9 cellular contexts compared by ENCODE assay signal in genomic region chr1:93763981-93764750, GRCh38.
"Had no signal": no experiment of that assay in that cellular context is flagged by ENCODE, and none has a peak within 500 bp of the region (broad histone marks: within the 10 kb centered on the region; RNA-seq: fewer than 3 reads in every experiment).

No MANE protein-coding gene starts in this region.

- FAIRE-seq: pancreas had no signal

- ATAC-seq: activated naive CD8-positive, alpha-beta T cell treated with anti-CD3 and anti-CD28 coated beads, Interleukin-2, amount 50 U/mL, for 24 hours; pancreas had no signal

- H3K4me3 ChIP-seq: pancreas, tibial nerve had no signal

- H3K36me3 ChIP-seq: pancreas, tibial nerve had no signal

- H3K9me3 ChIP-seq: pancreas, tibial nerve had no signal

- H3K27ac ChIP-seq: pancreas, tibial nerve had no signal

- H3K27me3 ChIP-seq: pancreas, tibial nerve had no signal

- H3K4me3 Mint-ChIP-seq: activated naive CD8-positive, alpha-beta T cell treated with anti-CD3 and anti-CD28 coated beads, Interleukin-2, amount 50 U/mL, for 24 hours had no signal

- H3K9me3 Mint-ChIP-seq: activated naive CD8-positive, alpha-beta T cell treated with anti-CD3 and anti-CD28 coated beads, Interleukin-2, amount 50 U/mL, for 24 hours had no signal

- H3K27me3 Mint-ChIP-seq: activated naive CD8-positive, alpha-beta T cell treated with anti-CD3 and anti-CD28 coated beads, Interleukin-2, amount 50 U/mL, for 24 hours had no signal

- DNase-seq: activated CD4-positive, alpha-beta T cell treated with anti-CD3 and anti-CD28 coated beads, Interleukin-2, amount 50 U/mL, for 4 hours; activated naive CD4-positive, alpha-beta T cell treated with Interleukin-2 at 50 U/mL for 16 hours; activated naive CD8-positive, alpha-beta T cell treated with anti-CD3 and anti-CD28 coated beads, Interleukin-2, amount 50 U/mL, for 24 hours; caudate nucleus; cortex of kidney; hypothalamus; pancreas; stimulated activated CD4-positive, alpha-beta T cell treated with anti-CD3 and anti-CD28 coated beads, Interleukin-4, amount 100 ng/mL, for 24 hours had no signal

- H3K27ac Mint-ChIP-seq: activated naive CD8-positive, alpha-beta T cell treated with anti-CD3 and anti-CD28 coated beads, Interleukin-2, amount 50 U/mL, for 24 hours had no signal
